9 cellular contexts compared by ENCODE assay signal in the genomic region with DNA sequence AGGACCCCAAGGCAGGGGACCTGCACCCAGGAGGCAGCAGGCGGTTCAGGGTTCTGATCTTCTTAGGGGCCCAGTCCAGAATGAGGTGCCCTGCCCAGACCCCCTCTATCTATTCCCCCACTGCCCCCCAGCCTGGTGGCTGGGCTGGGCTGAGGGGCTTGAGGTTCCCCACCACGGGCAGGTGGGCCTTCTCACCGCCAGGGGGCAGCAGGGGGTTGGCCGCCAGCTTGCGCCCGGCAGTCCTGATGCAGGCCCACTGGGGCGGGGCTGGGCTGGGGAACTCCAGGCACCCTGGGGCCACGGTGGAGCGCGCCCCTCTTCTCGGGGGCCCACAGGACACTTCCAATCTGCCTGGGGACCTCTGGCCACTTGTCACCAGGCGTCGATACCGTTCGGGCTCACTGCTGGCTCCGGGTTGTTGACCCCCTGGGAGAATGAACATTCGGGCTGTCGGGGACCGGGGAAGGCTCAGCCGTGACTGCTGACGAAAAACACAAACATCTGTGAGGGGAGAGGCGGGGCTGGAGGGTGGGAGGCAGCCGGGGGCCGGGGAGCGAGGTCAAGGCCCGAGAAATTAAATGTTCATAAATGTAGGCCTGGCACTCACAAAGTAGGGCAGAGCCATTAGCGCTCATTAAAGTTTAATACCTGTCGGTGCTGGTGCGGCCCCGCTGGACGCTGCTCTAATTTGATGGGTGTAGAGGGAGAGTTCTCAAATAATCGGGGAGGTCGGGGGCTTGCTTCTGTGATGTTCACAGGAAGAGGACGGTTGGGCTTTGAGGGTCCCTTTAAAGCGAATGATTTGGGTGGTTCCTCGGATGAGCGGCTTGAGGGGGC.
DNase-seq lines count a peak whose midpoint lies in the region; ATAC-seq and TF ChIP-seq lines count a peak whose summit lies in the region.
"Had no signal": no experiment of that assay in that cellular context is flagged by ENCODE, and none has a peak within 500 bp of the region (broad histone marks: within the 10 kb centered on the region; RNA-seq: fewer than 3 reads in every experiment).

No MANE protein-coding gene starts in this region.

- H3K36me3 Mint-ChIP-seq in progenitor cell of endocrine pancreas (ENCODE audit: insufficient read depth), result no peaks in the 10 kb centered on the region

- H3K27me3 Mint-ChIP-seq in progenitor cell of endocrine pancreas, result peaks cover 15% of the 10 kb centered on the region

- H3K36me3 ChIP-seq in aorta (ENCODE audit: control insufficient read depth in 1 of 2, insufficient read depth in 2 of 2, low read length in 1 of 2), result no peaks in the 10 kb centered on the region

- ATAC-seq in aorta (ENCODE audit: low FRiP score), result no peak
- ATAC-seq in HG02623 (IDR thresholded peaks at IDR 0.05; ENCODE audit: unreplicated experiment), result no peak
- no peak for ATAC-seq in GM18517 (IDR thresholded peaks at IDR 0.05; ENCODE audit: unreplicated experiment)

- H3K9me3 ChIP-seq in aorta (ENCODE audit: control insufficient read depth, low read length), result no peaks in the 10 kb centered on the region

- 84 to 85% methylated on average over 37 of the region's 37 CpGs for WGBS in aorta, 2 donors

- intact Hi-C loops in aorta (cut with DNase I), result loop anchor here in 1 of 2 donors (2.0 kb wide), 2 partner anchors 19 to 71 kb away; no protein-coding TSS in a partner anchor

- H3K9me3 Mint-ChIP-seq in progenitor cell of endocrine pancreas (ENCODE audit: low read depth), result no peaks in the 10 kb centered on the region
- H3K9me3 Mint-ChIP-seq: T-helper 1 cell treated with Interleukin-12 subunit alpha and Interleukin-12 subunit beta and Interleukin-4 antibody, amounts not matched to agents 30 μg/mL and 1 μg/mL, for 36 hours had no signal

- no peak overlapping the region for H3K4me3 Mint-ChIP-seq in progenitor cell of endocrine pancreas (ENCODE audit: low read depth)
- H3K4me3 Mint-ChIP-seq: T-helper 1 cell treated with Interleukin-12 subunit alpha and Interleukin-12 subunit beta and Interleukin-4 antibody, amounts not matched to agents 30 μg/mL and 1 μg/mL, for 36 hours had no signal

- peak; percentile 86 for TF ChIP-seq CTCF in GM12865 (IDR thresholded peaks at IDR 0.05; ENCODE audit: insufficient read depth, low read depth, low read length, missing control alignments)
- TF ChIP-seq CTCF in fibroblast of villous mesenchyme (IDR thresholded peaks at IDR 0.05; ENCODE audit: insufficient read depth, low read depth, low read length), result peak; percentile 94
- TF ChIP-seq CTCF in progenitor cell of endocrine pancreas (IDR thresholded peaks at IDR 0.05; ENCODE audit: unreplicated experiment), result peak; percentile 95

- H3K4me1 ChIP-seq in aorta (ENCODE audit: control insufficient read depth in 1 of 2, insufficient read depth in 2 of 2, low read length in 2 of 2), result no peaks in the 10 kb centered on the region

- H3K27me3 ChIP-seq in aorta (ENCODE audit: control insufficient read depth in 1 of 2, insufficient read depth in 2 of 2, low read length in 1 of 2), result no peaks in the 10 kb centered on the region

- H3K27ac Mint-ChIP-seq in progenitor cell of endocrine pancreas, result no peak overlapping the region
- H3K27ac Mint-ChIP-seq: T-helper 1 cell treated with Interleukin-12 subunit alpha and Interleukin-12 subunit beta and Interleukin-4 antibody, amounts not matched to agents 30 μg/mL and 1 μg/mL, for 36 hours had no signal

- no peak overlapping the region for H3K4me3 ChIP-seq in GM12865 (ENCODE audit: low read depth, low read length)
- peak overlapping the region; percentile 17 for H3K4me3 ChIP-seq in fibroblast of villous mesenchyme (ENCODE audit: low read depth, low read length)
- H3K4me3 ChIP-seq in aorta (ENCODE audit: low read length in 2 of 2), result no peak overlapping the region

- DNase-seq in GM12865 (ENCODE audit: low read depth), result peak; percentile 65
- DNase-seq in NCI-H82 treated with DMSO at 0.1 percent for 48 hours (lab: John Stamatoyannopoulos, UW; ENCODE audit: unreplicated experiment), result peak; percentile 19
- peak; percentile 75 for DNase-seq in activated T-cell treated with anti-CD3 and anti-CD28 coated beads, Interleukin-2, amount 50 U/mL, for 1 hour
- DNase-seq in fibroblast of villous mesenchyme (ENCODE audit: low read depth), result peak; percentile 77
- peak; percentile 81 for DNase-seq in progenitor cell of endocrine pancreas (ENCODE audit: low spot score, unreplicated experiment)
- DNase-seq in aorta, result peak; percentile 65 to 88

- H3K4me1 Mint-ChIP-seq in progenitor cell of endocrine pancreas (ENCODE audit: low read depth), result no peaks in the 10 kb centered on the region

- no peak overlapping the region for H3K27ac ChIP-seq in aorta (ENCODE audit: low read depth in 1 of 2, low read length in 2 of 2)

Comparison
In these comparisons a context has a peak if more than half of its experiments do, and no peak if none do; other contexts are left out.
1. DNase-seq: peak in every context shown above with its lines; median percentile 81 in progenitor cell of endocrine pancreas; 77 in fibroblast of villous mesenchyme; 76 in aorta; 75 in activated T-cell treated with anti-CD3 and anti-CD28 coated beads, Interleukin-2, amount 50 U/mL, for 1 hour; 65 in GM12865; 19 in NCI-H82 treated with DMSO at 0.1 percent for 48 hours.